28 cellular contexts compared by ENCODE assay signal in the genomic region with DNA sequence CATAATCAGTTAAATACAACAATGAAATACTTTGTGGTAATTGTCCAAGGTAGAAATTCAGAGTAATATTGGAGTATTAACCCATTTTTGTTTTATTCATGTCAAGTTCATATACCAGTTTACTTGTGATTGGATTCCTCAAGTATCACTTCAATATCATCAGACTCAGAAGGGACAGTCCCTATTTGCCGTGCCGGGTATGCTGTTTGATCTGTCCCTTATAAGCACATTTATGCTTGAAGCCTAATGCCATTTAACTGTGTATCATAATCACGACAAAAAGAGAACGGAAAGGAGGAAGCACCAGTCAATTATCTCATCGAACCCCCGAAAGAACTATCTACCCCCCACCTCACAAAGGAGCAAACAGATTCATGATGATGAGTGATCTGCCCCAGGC.
"Had no signal": no experiment of that assay in that cellular context is flagged by ENCODE, and none has a peak within 500 bp of the region (broad histone marks: within the 10 kb centered on the region; RNA-seq: fewer than 3 reads in every experiment).

No MANE protein-coding gene starts in this region.

- H3K36me3 ChIP-seq: ovary, right lobe of liver, sigmoid colon, suprapubic skin, tibial artery, transverse colon, upper lobe of right lung, uterus had no signal

- DNase-seq: naive thymus-derived CD8-positive, alpha-beta T cell; occipital lobe; ovary; psoas muscle; right cardiac atrium; right lobe of liver; sigmoid colon; small intestine; stimulated activated CD4-positive, alpha-beta T cell treated with anti-CD3 and anti-CD28 coated beads, Interleukin-15, amount 100 ng/mL, for 24 hours; stimulated activated CD4-positive, alpha-beta T cell treated with anti-CD3 and anti-CD28 coated beads, Interleukin-2, amount 100 ng/mL, for 24 hours; stimulated activated CD4-positive, alpha-beta T cell treated with anti-CD3 and anti-CD28 coated beads, Interleukin-2, amount 100 ng/mL, for 48 hours; stimulated activated CD4-positive, alpha-beta T cell treated with anti-CD3 and anti-CD28 coated beads, Interleukin-4, amount 100 ng/mL, for 24 hours; stimulated activated naive CD4-positive, alpha-beta T cell; stimulated activated naive CD8-positive, alpha-beta T cell treated with anti-CD3 and anti-CD28 coated beads, Interleukin-15, amount 100 ng/mL, for 72 hours; stimulated activated naive CD8-positive, alpha-beta T cell treated with anti-CD3 and anti-CD28 coated beads, Interleukin-15, Interleukin-2, amounts not matched to agents 100 U/mL and 50 U/mL, for 24 hours; testis; tibial artery; transverse colon; upper lobe of right lung; uterus had no signal

- ATAC-seq: naive thymus-derived CD8-positive, alpha-beta T cell; natural killer cell treated with Interleukin-12 subunit alpha and Interleukin-12 subunit beta and Interleukin-15 and Interleukin-18, amount 100 ng/mL, for 72 hours; psoas muscle; right cardiac atrium; right lobe of liver; stimulated activated effector memory CD8-positive, alpha-beta T cell treated with anti-CD3 and anti-CD28 coated beads, Interleukin-12 subunit alpha, Interleukin-12 subunit beta, amount 100 ng/mL, for 72 hours; stimulated activated naive CD8-positive, alpha-beta T cell treated with anti-CD3 and anti-CD28 coated beads, Interleukin-15, amount 100 ng/mL, for 72 hours; stimulated activated naive CD8-positive, alpha-beta T cell treated with anti-CD3 and anti-CD28 coated beads, Interleukin-15, Interleukin-2, amounts not matched to agents 100 U/mL and 50 U/mL, for 24 hours; upper lobe of right lung had no signal

- H3K4me1 ChIP-seq: parathyroid adenoma, psoas muscle, right lobe of liver, sigmoid colon, suprapubic skin, testis, tibial artery, transverse colon, upper lobe of right lung, uterus had no signal

- H3K27ac ChIP-seq: ovary, psoas muscle, right lobe of liver, sigmoid colon, suprapubic skin, testis, tibial artery, transverse colon, upper lobe of right lung had no signal

- H3K9me3 ChIP-seq: ovary, psoas muscle, right lobe of liver, sigmoid colon, suprapubic skin, testis, tibial artery, transverse colon, upper lobe of right lung, uterus had no signal

- H3K4me3 Mint-ChIP-seq: naive thymus-derived CD8-positive, alpha-beta T cell; natural killer cell treated with Interleukin-12 subunit alpha and Interleukin-12 subunit beta and Interleukin-15 and Interleukin-18, amount 100 ng/mL, for 72 hours; neural crest cell; stimulated activated effector memory CD8-positive, alpha-beta T cell treated with anti-CD3 and anti-CD28 coated beads, Interleukin-12 subunit alpha, Interleukin-12 subunit beta, amount 100 ng/mL, for 72 hours; stimulated activated naive CD8-positive, alpha-beta T cell treated with anti-CD3 and anti-CD28 coated beads, Interleukin-15, amount 100 ng/mL, for 72 hours; type B pancreatic cell had no signal

- H3K4me1 Mint-ChIP-seq: stimulated activated effector memory CD8-positive, alpha-beta T cell treated with anti-CD3 and anti-CD28 coated beads, Interleukin-12 subunit alpha, Interleukin-12 subunit beta, amount 100 ng/mL, for 72 hours had no signal

- H3K9ac ChIP-seq: parathyroid adenoma had no signal

- H3K9me3 Mint-ChIP-seq: natural killer cell treated with Interleukin-12 subunit alpha and Interleukin-12 subunit beta and Interleukin-15 and Interleukin-18, amount 100 ng/mL, for 72 hours; neural crest cell; stimulated activated effector memory CD8-positive, alpha-beta T cell treated with anti-CD3 and anti-CD28 coated beads, Interleukin-12 subunit alpha, Interleukin-12 subunit beta, amount 100 ng/mL, for 72 hours; stimulated activated naive CD8-positive, alpha-beta T cell treated with anti-CD3 and anti-CD28 coated beads, Interleukin-15, amount 100 ng/mL, for 72 hours; type B pancreatic cell had no signal

- H3K4me3 ChIP-seq: ovary, psoas muscle, right lobe of liver, sigmoid colon, suprapubic skin, testis, tibial artery, transverse colon, upper lobe of right lung, uterus had no signal

- H3K79me2 ChIP-seq: parathyroid adenoma had no signal

- H3K36me3 Mint-ChIP-seq: natural killer cell treated with Interleukin-12 subunit alpha and Interleukin-12 subunit beta and Interleukin-15 and Interleukin-18, amount 100 ng/mL, for 72 hours; stimulated activated effector memory CD8-positive, alpha-beta T cell treated with anti-CD3 and anti-CD28 coated beads, Interleukin-12 subunit alpha, Interleukin-12 subunit beta, amount 100 ng/mL, for 72 hours; type B pancreatic cell had no signal

- H3K27me3 ChIP-seq: ovary, right lobe of liver, sigmoid colon, testis, tibial artery, transverse colon, upper lobe of right lung, uterus had no signal

- H3K27ac Mint-ChIP-seq: naive thymus-derived CD8-positive, alpha-beta T cell; natural killer cell treated with Interleukin-12 subunit alpha and Interleukin-12 subunit beta and Interleukin-15 and Interleukin-18, amount 100 ng/mL, for 72 hours; nephron progenitor cell; progenitor cell of endocrine pancreas; stimulated activated effector memory CD8-positive, alpha-beta T cell treated with anti-CD3 and anti-CD28 coated beads, Interleukin-12 subunit alpha, Interleukin-12 subunit beta, amount 100 ng/mL, for 72 hours; stimulated activated naive CD8-positive, alpha-beta T cell treated with anti-CD3 and anti-CD28 coated beads, Interleukin-15, amount 100 ng/mL, for 72 hours; type B pancreatic cell had no signal
